In the genomic region with DNA sequence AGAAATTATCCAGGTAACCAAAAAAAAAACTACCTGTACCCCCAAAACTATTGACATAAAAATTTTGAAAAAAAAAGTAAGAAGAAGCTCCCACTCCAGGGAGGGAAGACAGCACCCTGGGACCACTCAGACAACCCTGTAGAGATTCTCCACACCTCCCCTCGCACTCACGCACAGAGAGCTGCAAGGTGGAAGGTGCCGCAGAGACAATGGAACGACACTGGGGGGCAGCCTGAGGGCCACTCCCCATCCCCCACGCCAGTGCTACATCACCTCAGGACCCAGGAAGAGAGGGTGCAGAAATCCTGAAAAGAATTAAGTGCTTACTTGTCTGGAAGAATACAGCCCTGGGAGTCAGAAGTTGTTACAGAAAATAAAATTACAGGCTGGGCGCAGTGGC, we compare ENCODE assay signal across 15 cellular contexts. TPM values are rescaled to one million over a fixed set of nuclear protein-coding genes. Genes with fewer than 3 reads are reported as not detected.
A peak's percentile ranks its signal among the peaks of the same experiment; 100 is the strongest.
DNase-seq lines count a peak whose midpoint lies in the region; ATAC-seq and TF ChIP-seq lines count a peak whose summit lies in the region.
"Had no signal": no experiment of that assay in that cellular context is flagged by ENCODE, and none has a peak within 500 bp of the region (broad histone marks: within the 10 kb centered on the region; RNA-seq: fewer than 3 reads in every experiment).

No MANE protein-coding gene starts in this region.

- peaks cover 47 to 74% (median 70%) of the 10 kb centered on the region in 10 experiments for H3K4me1 ChIP-seq in BLaER1 treated with 17β-estradiol and CSF1 and Interleukin-3, amounts not matched to agents 10 nM and 100 nM
- H3K4me1 ChIP-seq in HCT116 (ENCODE audit: control insufficient read depth in 1 of 2, insufficient read depth in 2 of 2, low read length in 2 of 2) = no peaks in the 10 kb centered on the region
- no peaks in the 10 kb centered on the region for H3K4me1 ChIP-seq in HAP-1

- no peak overlapping the region for H3K9ac ChIP-seq in BLaER1 treated with 17β-estradiol and CSF1 and Interleukin-3, amounts not matched to agents 10 nM and 100 nM
- no peak overlapping the region for H3K9ac ChIP-seq in HCT116 (ENCODE audit: low read length)

- no peak for TF ChIP-seq RAD21 in HCT116 (IDR thresholded peaks at IDR 0.05; ENCODE audit: low read depth)

- CTCF ChIA-PET in HCT116 (lab: Charles Lee) = interaction anchor here (1.2 to 1.6 kb wide), 3 partner anchors 9 to 196 kb away, joined by 3 to 7 read pairs (median 5); no protein-coding TSS in a partner anchor

- H3K79me2 ChIP-seq in HCT116 (ENCODE audit: insufficient read depth, low read length) = no peaks in the 10 kb centered on the region

- ATAC-seq in HCT116 = peak; percentile 53
- no peak for ATAC-seq in T-helper 17 cell
- no peak for ATAC-seq in stimulated activated naive B cell treated with anti-CD40 and anti-IgM and Interleukin-4, amounts not matched to agents 10 μg/mL and 1 μg/mL and 100 μg/mL, for 72 hours (replicated peaks)

- POLR2A ChIA-PET in HCT116 (lab: Charles Lee) = no interaction called here

- no peaks in the 10 kb centered on the region for H3K9me2 ChIP-seq in HCT116 (ENCODE audit: insufficient read depth)

- DNase-seq in HCT116 (ENCODE audit: low read depth, low spot score) = no peak
- DNase-seq in T-helper 17 cell = no peak
- DNase-seq in stimulated activated naive B cell treated with anti-CD40 and anti-IgM and Interleukin-4, amounts not matched to agents 10 μg/mL and 1 μg/mL and 100 μg/mL, for 72 hours = no peak
- no peak for DNase-seq in stimulated activated naive CD4-positive, alpha-beta T cell (lab: John Stamatoyannopoulos, UW)
- no peak for DNase-seq in HPDE6-E6E7 (ENCODE audit: extremely low spot score)
- DNase-seq in HAP-1 (ENCODE audit: low spot score in 2 of 2) = no peak
- DNase-seq: ACHN; CD4-positive, alpha-beta memory T cell; DMS153; DMS79 treated with DMSO at 0.1 percent for 48 hours; GDM1 had no signal

- no peaks in the 10 kb centered on the region for H3K27me3 ChIP-seq in BLaER1 treated with 17β-estradiol and CSF1 and Interleukin-3, amounts not matched to agents 10 nM and 100 nM
- no peaks in the 10 kb centered on the region for H3K27me3 ChIP-seq in HCT116 (ENCODE audit: insufficient read depth, low read length)
- no peaks in the 10 kb centered on the region for H3K27me3 ChIP-seq in HAP-1 (ENCODE audit: low read depth)

- no peaks in the 10 kb centered on the region for H4K20me1 ChIP-seq in BLaER1 treated with 17β-estradiol and CSF1 and Interleukin-3, amounts not matched to agents 10 nM and 100 nM
- no peaks in the 10 kb centered on the region for H4K20me1 ChIP-seq in HCT116 (ENCODE audit: insufficient read depth)

- no peak overlapping the region for H3K4me3 ChIP-seq in BLaER1 treated with 17β-estradiol and CSF1 and Interleukin-3, amounts not matched to agents 10 nM and 100 nM
- H3K4me3 ChIP-seq in HCT116 (replicated peaks in 1 of 2; ENCODE audit: low read depth in 1 of 2, low read length in 2 of 2) (no peak overlapping the region), HAP-1 (no peak overlapping the region)

- H3K27ac Mint-ChIP-seq in T-helper 17 cell = peak overlapping the region; percentile 80
- H3K27ac Mint-ChIP-seq in stimulated activated naive B cell treated with anti-CD40 and anti-IgM and Interleukin-4, amounts not matched to agents 10 μg/mL and 1 μg/mL and 100 μg/mL, for 72 hours = peak overlapping the region; percentile 77

- H3K4me3 Mint-ChIP-seq in T-helper 17 cell = no peak overlapping the region
- H3K4me3 Mint-ChIP-seq in stimulated activated naive B cell treated with anti-CD40 and anti-IgM and Interleukin-4, amounts not matched to agents 10 μg/mL and 1 μg/mL and 100 μg/mL, for 72 hours = no peak overlapping the region
- H3K4me3 Mint-ChIP-seq: CD4-positive, alpha-beta memory T cell had no signal

- no peaks in the 10 kb centered on the region for H3K27me3 Mint-ChIP-seq in T-helper 17 cell
- no peaks in the 10 kb centered on the region for H3K27me3 Mint-ChIP-seq in stimulated activated naive B cell treated with anti-CD40 and anti-IgM and Interleukin-4, amounts not matched to agents 10 μg/mL and 1 μg/mL and 100 μg/mL, for 72 hours
- H3K27me3 Mint-ChIP-seq: CD4-positive, alpha-beta memory T cell had no signal

- peaks cover 2% of the 10 kb centered on the region for H3K36me3 Mint-ChIP-seq in T-helper 17 cell (ENCODE audit: low read depth)
- peaks cover 11 to 13% of the 10 kb centered on the region in 2 donors for H3K36me3 Mint-ChIP-seq in stimulated activated naive B cell treated with anti-CD40 and anti-IgM and Interleukin-4, amounts not matched to agents 10 μg/mL and 1 μg/mL and 100 μg/mL, for 72 hours
- H3K36me3 Mint-ChIP-seq: CD4-positive, alpha-beta memory T cell had no signal

- peaks cover 0 to 12% (median 0%) of the 10 kb centered on the region in 11 experiments; a peak in 3 of 22 replicates for H3K9me3 ChIP-seq in BLaER1 treated with 17β-estradiol and CSF1 and Interleukin-3, amounts not matched to agents 10 nM and 100 nM (replicated peaks in 1 of 11)
- H3K9me3 ChIP-seq in HCT116 (ENCODE audit: control insufficient read depth in 1 of 2, insufficient read depth in 1 of 2, low read depth in 1 of 2, low read length in 2 of 2) (no peaks in the 10 kb centered on the region), T-helper 17 cell (ENCODE audit: control insufficient read depth, low read length, poor library complexity, severe bottlenecking) (no peaks in the 10 kb centered on the region), HAP-1 (no peaks in the 10 kb centered on the region)

- H3K9me3 Mint-ChIP-seq in stimulated activated naive B cell treated with anti-CD40 and anti-IgM and Interleukin-4, amounts not matched to agents 10 μg/mL and 1 μg/mL and 100 μg/mL, for 72 hours = peaks cover 3 to 4% of the 10 kb centered on the region in 2 donors
- H3K9me3 Mint-ChIP-seq: CD4-positive, alpha-beta memory T cell had no signal

- in situ Hi-C loops in HAP-1 (cut with MboI; ENCODE audit: low sequenced_read_pairs) = no loop called here

- BruUV-seq in HCT116 (replicated peaks; lab: Mats Ljungman, UMichigan) = no TSS peak

- RAD21 ChIA-PET in HCT116 (lab: Charles Lee; ENCODE audit: low non-redundant PET in 1 of 2, low total read pairs in 2 of 2, uncharacterized antibody in 2 of 2, unreplicated experiment in 2 of 2) = no interaction called here

- H3K36me3 ChIP-seq in BLaER1 treated with 17β-estradiol and CSF1 and Interleukin-3, amounts not matched to agents 10 nM and 100 nM = no peaks in the 10 kb centered on the region
- H3K36me3 ChIP-seq in HCT116 (ENCODE audit: control insufficient read depth in 1 of 2, insufficient read depth in 2 of 2, low read length in 2 of 2) = no peaks in the 10 kb centered on the region
- H3K36me3 ChIP-seq in HAP-1 (replicated peaks) = no peaks in the 10 kb centered on the region

- intact Hi-C loops in HCT116 (cut with micrococcal nuclease) = no loop called here

- no peak overlapping the region for H2AFZ ChIP-seq in HCT116 (ENCODE audit: low read depth, low read length, poor library complexity, severe bottlenecking)

- H3K27ac ChIP-seq in BLaER1 treated with 17β-estradiol and CSF1 and Interleukin-3, amounts not matched to agents 10 nM and 100 nM = no peak overlapping the region
- no peak overlapping the region for H3K27ac ChIP-seq in HCT116 (ENCODE audit: low read depth, low read length)
- H3K27ac ChIP-seq: C4-2B had no signal

- H3K4me1 Mint-ChIP-seq in T-helper 17 cell = peaks cover 19% of the 10 kb centered on the region
- peaks cover 58 to 90% of the 10 kb centered on the region in 2 donors for H3K4me1 Mint-ChIP-seq in stimulated activated naive B cell treated with anti-CD40 and anti-IgM and Interleukin-4, amounts not matched to agents 10 μg/mL and 1 μg/mL and 100 μg/mL, for 72 hours

- peak in 2 of 3 experiments; percentile 18 to 19; a peak in 2 of 6 replicates for TF ChIP-seq CTCF in HCT116 (IDR thresholded peaks at IDR 0.05 in 2 of 3, conservative IDR thresholded peaks at IDR 0.05 in 1 of 3; ENCODE audit: borderline replicate concordance in 1 of 3, insufficient read depth in 1 of 3, low read depth in 2 of 3, low read length in 2 of 3)

- TF ChIP-seq POLR2A in HCT116 (IDR thresholded peaks at IDR 0.05; ENCODE audit: borderline replicate concordance, extremely low read depth, insufficient read depth, insufficient read length) = no peak

- peak overlapping the region in 6 of 11 experiments; percentile 1 to 67 (median 46); a peak in 9 of 22 replicates for H3K4me2 ChIP-seq in BLaER1 treated with 17β-estradiol and CSF1 and Interleukin-3, amounts not matched to agents 10 nM and 100 nM
- no peak overlapping the region for H3K4me2 ChIP-seq in HCT116 (ENCODE audit: low read length)

TF ChIP-seq in HCT116, 20 proteins besides CTCF, POLR2A, EP300 and RAD21:
- no peak for TF ChIP-seq CEBPB (IDR thresholded peaks at IDR 0.05; ENCODE audit: low read depth)
- no peak for TF ChIP-seq EZH2 (IDR thresholded peaks at IDR 0.05)
- TF ChIP-seq ZFX (IDR thresholded peaks at IDR 0.05) = no peak
- TF ChIP-seq ELF1 (IDR thresholded peaks at IDR 0.05; ENCODE audit: borderline replicate concordance, low read depth) = no peak
- TF ChIP-seq EZH2phosphoT487 (IDR thresholded peaks at IDR 0.05; ENCODE audit: borderline replicate concordance) = no peak
- TF ChIP-seq TCF7L2 (IDR thresholded peaks at IDR 0.05; ENCODE audit: borderline replicate concordance, extremely low read depth, insufficient read depth, insufficient read length) = no peak
- TF ChIP-seq, protein P1, sequence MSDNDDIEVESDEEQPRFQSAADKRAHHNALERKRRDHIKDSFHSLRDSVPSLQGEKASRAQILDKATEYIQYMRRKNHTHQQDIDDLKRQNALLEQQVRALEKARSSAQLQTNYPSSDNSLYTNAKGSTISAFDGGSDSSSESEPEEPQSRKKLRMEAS (IDR thresholded peaks at IDR 0.05) = no peak
- no peak for TF ChIP-seq JUND (IDR thresholded peaks at IDR 0.05)
- TF ChIP-seq SRF (IDR thresholded peaks at IDR 0.05; ENCODE audit: low read depth) = no peak
- TF ChIP-seq YY1 (IDR thresholded peaks at IDR 0.05; ENCODE audit: extremely low read depth, insufficient replicate concordance, low read depth, low read length) = no peak

RNA-seq across cellular contexts. Expression of a gene that starts 5.2 kb away (rescaled TPM):
- total RNA-seq in HCT116 (2021; ENCODE audit: unreplicated experiment) (0.59 TPM), T-helper 17 cell (10 to 100 TPM; 19.5 to 31.1 TPM)
- 1.1 TPM in 2 replicates for polyA plus RNA-seq in HCT116 (2012)
- total RNA-seq: H4 had no signal

RNA-seq across cellular contexts. Expression of a gene that starts 18.7 kb away (rescaled TPM):
- total RNA-seq in HCT116 (2021; ENCODE audit: unreplicated experiment) (not detected), T-helper 17 cell (not detected)
- polyA plus RNA-seq in HCT116 (2012) = 0.17 TPM in 1 of 2 replicates, not detected in the other
- total RNA-seq: A172; CD4-positive, alpha-beta memory T cell; H4 had no signal
- polyA plus RNA-seq: CD4-positive, alpha-beta memory T cell had no signal

RNA-seq across cellular contexts. Expression of a gene that starts 26.3 kb away (rescaled TPM):
- not detected for total RNA-seq in HCT116 (2021; ENCODE audit: unreplicated experiment)
- not detected in 2 replicates for polyA plus RNA-seq in HCT116 (2012)
- not detected for total RNA-seq in T-helper 17 cell
- total RNA-seq: A172; CD4-positive, alpha-beta memory T cell; H4 had no signal
- polyA plus RNA-seq: CD4-positive, alpha-beta memory T cell had no signal

RNA-seq across cellular contexts. Expression of a gene that starts 35.4 kb away (rescaled TPM):
- total RNA-seq in HCT116 (2021; ENCODE audit: unreplicated experiment) (2.7 TPM), T-helper 17 cell (under 1 TPM; 0.02 to 0.16 TPM)
- 1.4 and 2.9 TPM in 2 replicates for polyA plus RNA-seq in HCT116 (2012)
- total RNA-seq: A172 had no signal
- polyA plus RNA-seq: CD4-positive, alpha-beta memory T cell had no signal

RNA-seq across cellular contexts. Expression of a gene that starts 40.9 kb away (rescaled TPM):
- total RNA-seq in HCT116 (2021; ENCODE audit: unreplicated experiment) (not detected), T-helper 17 cell (10 to 100 TPM in 1 of 2 donors, 1 to 10 TPM in 1; 9.9 to 11.3 TPM)
- polyA plus RNA-seq in HCT116 (2012) = not detected in 2 replicates
- total RNA-seq: A172; CD4-positive, alpha-beta memory T cell; H4 had no signal
- polyA plus RNA-seq: CD4-positive, alpha-beta memory T cell had no signal

Comparison
In these comparisons a context has a peak if more than half of its experiments do, and no peak if none do; other contexts are left out.
1. RNA of a gene that starts 5.2 kb away (total RNA-seq): 19.5 to 31.1 TPM in T-helper 17 cell; 0.59 TPM in HCT116 (single experiment); every median in the first group is over 10 times any median in the second.